ENCODE assay signal across 18 cellular contexts in the genomic region with DNA sequence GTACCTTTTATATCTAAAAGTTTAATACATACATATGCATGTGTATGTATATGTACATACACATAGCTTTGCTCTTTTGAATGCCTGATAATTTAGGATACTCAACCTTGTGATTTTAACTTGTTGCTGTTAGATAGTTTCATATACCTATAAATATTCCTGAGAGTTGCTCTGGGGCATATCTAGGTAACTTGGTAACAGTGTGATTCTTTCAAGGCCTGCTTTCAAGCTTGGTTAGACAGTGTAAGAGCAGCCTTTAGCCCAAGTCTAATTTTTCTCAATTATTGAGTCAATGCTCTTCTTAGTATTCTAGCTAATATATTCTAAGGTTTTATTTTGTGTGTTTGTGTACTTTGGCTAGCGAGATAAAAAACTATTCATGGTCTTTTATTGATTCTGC.
"Had no signal": no experiment of that assay in that cellular context is flagged by ENCODE, and none has a peak within 500 bp of the region (broad histone marks: within the 10 kb centered on the region; RNA-seq: fewer than 3 reads in every experiment).

No MANE protein-coding gene starts in this region.

- H3K9ac ChIP-seq: SK-N-SH had no signal

- ATAC-seq: Panc1 had no signal

- H3K9me3 ChIP-seq: SK-N-SH had no signal

- H3K27me3 Mint-ChIP-seq: IgD-negative memory B cell had no signal

- H3K4me1 Mint-ChIP-seq: IgD-negative memory B cell had no signal

- H3K27ac ChIP-seq: HL-60, RWPE1 had no signal

- H3K4me2 ChIP-seq: SK-N-SH had no signal

- H3K36me3 Mint-ChIP-seq: IgD-negative memory B cell had no signal

- DNase-seq: KBM-7, NCI-H1092 treated with DMSO at 0.1 percent for 48 hours, NCI-H1436 treated with DMSO at 0.1 percent for 48 hours, NCI-H1694, NCI-H187 treated with DMSO at 0.1 percent for 48 hours, NCI-H2029 treated with DMSO at 0.1 percent for 48 hours, NCI-H2171 treated with DMSO at 0.1 percent for 48 hours, NCI-H345, NCI-H524, NCI-H526 treated with DMSO at 0.1 percent for 48 hours, NCI-H748 treated with DMSO at 0.1 percent for 48 hours, SHP77, SK-N-SH, T-helper 1 cell had no signal

- H3K4me3 Mint-ChIP-seq: IgD-negative memory B cell had no signal

- H3K27ac Mint-ChIP-seq: IgD-negative memory B cell had no signal
